In genomic region chr17:76432712-76433336, GRCh38 we compare ENCODE assay signal across 1 cellular context.
TF ChIP-seq lines count a peak whose summit lies in the region.

No MANE protein-coding gene starts in this region.

TF ChIP-seq in HepG2, 621 proteins besides CTCF, POLR2A, EP300 and RAD21:
- no peak for TF ChIP-seq ATAD3A (CRISPR knock-in tag; IDR thresholded peaks at IDR 0.05)
- no peak for TF ChIP-seq AFF4 (CRISPR knock-in tag; IDR thresholded peaks at IDR 0.05)
- TF ChIP-seq FOSL2 (CRISPR knock-in tag; IDR thresholded peaks at IDR 0.05): no peak
- TF ChIP-seq TBP (CRISPR knock-in tag; IDR thresholded peaks at IDR 0.05): no peak
- TF ChIP-seq RELA (CRISPR knock-in tag; IDR thresholded peaks at IDR 0.05): no peak
- no peak for TF ChIP-seq HCFC1 (IDR thresholded peaks at IDR 0.05; ENCODE audit: low read depth, low read length)
- TF ChIP-seq TGIF2 (CRISPR knock-in tag; IDR thresholded peaks at IDR 0.05): 0 out of 2 replicates have a peak, but pooled peaks have one; percentile 33
- no peak for TF ChIP-seq TOE1 (CRISPR knock-in tag; IDR thresholded peaks at IDR 0.05)
- TF ChIP-seq NFE2L1 (CRISPR knock-in tag; IDR thresholded peaks at IDR 0.05; ENCODE audit: borderline replicate concordance): no peak
- no peak for TF ChIP-seq IRX3 (CRISPR knock-in tag; IDR thresholded peaks at IDR 0.05; ENCODE audit: borderline replicate concordance, low read depth)
- no peak for TF ChIP-seq ZNF558 (CRISPR knock-in tag; IDR thresholded peaks at IDR 0.05; ENCODE audit: borderline replicate concordance)
- no peak for TF ChIP-seq ZNF296 (CRISPR knock-in tag; conservative IDR thresholded peaks at IDR 0.05)
- no peak for TF ChIP-seq HNRNPUL1 (IDR thresholded peaks at IDR 0.05; ENCODE audit: low read depth, low read length)
- peak; percentile 96 for TF ChIP-seq RFX5 (IDR thresholded peaks at IDR 0.05; ENCODE audit: low read depth, low read length)
- peak; percentile 83; the same call in 1 of the 2 replicates for TF ChIP-seq RFXANK (CRISPR knock-in tag; IDR thresholded peaks at IDR 0.05)
- no peak for TF ChIP-seq RXRA (CRISPR knock-in tag; IDR thresholded peaks at IDR 0.05)
- no peak for TF ChIP-seq ZKSCAN1 (IDR thresholded peaks at IDR 0.05; ENCODE audit: low read length)
- TF ChIP-seq ZNF260 (CRISPR knock-in tag; IDR thresholded peaks at IDR 0.05; ENCODE audit: borderline replicate concordance, low read depth): no peak
- no peak for TF ChIP-seq ZNF512B (CRISPR knock-in tag; IDR thresholded peaks at IDR 0.05; ENCODE audit: borderline replicate concordance)
